7 cellular contexts compared by ENCODE assay signal in the genomic region with DNA sequence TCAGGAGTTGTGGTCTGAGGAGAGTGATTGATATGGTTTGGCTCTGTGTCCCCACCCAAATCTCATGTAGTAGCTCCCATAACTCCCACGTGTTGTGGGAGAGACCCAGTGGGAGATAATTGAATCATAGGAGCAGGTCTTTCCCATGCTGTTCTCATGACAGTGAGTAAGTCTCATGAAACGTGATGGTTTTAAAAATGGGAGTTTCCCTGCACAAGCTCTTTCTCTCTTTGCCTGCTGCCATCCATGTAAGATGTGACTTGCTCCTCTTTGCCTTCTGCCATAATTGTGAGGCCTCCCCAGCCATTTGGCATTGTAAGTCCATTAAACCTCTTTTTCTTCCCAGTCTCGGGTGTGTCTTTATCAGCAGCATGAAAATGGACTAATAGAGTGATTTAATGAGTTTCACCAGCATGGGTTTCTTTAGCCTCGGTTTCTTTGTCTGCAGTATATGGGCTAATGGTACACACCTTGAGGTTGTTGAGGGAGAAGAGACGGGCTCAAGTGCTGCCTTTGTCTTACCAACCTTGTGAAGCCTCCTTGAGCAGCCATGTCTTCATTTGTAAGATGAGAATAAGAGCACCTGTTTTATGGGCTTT. TPM values are rescaled to one million over a fixed set of nuclear protein-coding genes. Genes with fewer than 3 reads are reported as not detected.
"Had no signal": no experiment of that assay in that cellular context is flagged by ENCODE, and none has a peak within 500 bp of the region (broad histone marks: within the 10 kb centered on the region; RNA-seq: fewer than 3 reads in every experiment).

No MANE protein-coding gene starts in this region.

RNA-seq across cellular contexts. Expression of a gene that starts 42.5 kb away (rescaled TPM):
- total RNA-seq: activated CD4-positive, alpha-beta T cell treated with anti-CD3 and anti-CD28 coated beads, Interleukin-2, amount 10 ng/mL, durations not matched to agents 24 days and 14 days; activated CD8-positive, alpha-beta memory T cell treated with anti-CD3 and anti-CD28 coated beads for 36 hours; activated CD8-positive, alpha-beta memory T cell treated with anti-CD3 and anti-CD28 coated beads, Interleukin-2, amount 10 ng/mL, durations not matched to agents 7 days and 5 days; activated CD8-positive, alpha-beta T cell treated with anti-CD3 and anti-CD28 coated beads, Interleukin-2, amount 10 ng/mL, durations not matched to agents 7 days and 5 days; activated naive CD8-positive, alpha-beta T cell treated with anti-CD3 and anti-CD28 coated beads for 36 hours; activated T-helper 1 cell treated with anti-CD3 and anti-CD28 coated beads, Interleukin-12 subunit alpha, Interleukin-12 subunit beta, Interleukin-2, Interleukin-4 antibody, amounts not matched to agents 30 ng/mL and 10 ng/mL and 1 ng/mL, durations not matched to agents 14 hours and 24 hours and 36 hours; T-helper 2 cell treated with Interferon-gamma antibody and Interleukin-4, amounts not matched to agents 100 ng/mL and 5 ng/mL, for 36 hours had no signal
